ENCODE assay signal across 19 cellular contexts in the genomic region with DNA sequence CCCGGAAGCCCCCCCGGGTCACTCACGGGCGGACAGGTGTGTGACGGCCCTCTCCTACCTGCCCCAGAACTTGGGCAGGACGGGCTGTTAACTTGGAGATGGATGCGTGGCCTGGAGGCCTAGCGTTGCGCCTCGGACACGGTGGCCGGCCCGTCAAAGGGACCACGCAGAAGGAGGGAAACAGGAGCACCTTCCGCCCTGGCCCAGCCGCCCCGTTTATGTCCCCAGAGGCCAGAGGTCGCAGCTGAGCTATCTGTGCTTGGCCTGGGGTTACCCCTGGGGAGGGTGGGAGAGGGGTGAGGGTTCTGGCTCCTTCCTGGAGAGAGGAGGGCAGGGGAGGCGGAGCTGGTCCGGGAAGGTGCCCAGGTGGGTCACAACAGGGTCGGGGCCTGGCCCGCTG.
"Had no signal": no experiment of that assay in that cellular context is flagged by ENCODE, and none has a peak within 500 bp of the region (broad histone marks: within the 10 kb centered on the region; RNA-seq: fewer than 3 reads in every experiment).

No MANE protein-coding gene starts in this region.

- H3K27ac ChIP-seq: epithelial cell of prostate, foreskin keratinocyte, lower lobe of right lung, parathyroid adenoma, sigmoid colon had no signal

- H3K4me3 Mint-ChIP-seq: activated CD4-positive, alpha-beta memory T cell treated with anti-CD3 and anti-CD28 coated beads for 36 hours; activated CD8-positive, alpha-beta memory T cell treated with anti-CD3 and anti-CD28 coated beads, Interleukin-2, amount 10 ng/mL, durations not matched to agents 7 days and 5 days; activated naive CD8-positive, alpha-beta T cell treated with anti-CD3 and anti-CD28 coated beads for 36 hours; activated T-helper 17 cell treated with anti-CD3 and anti-CD28 coated beads, Interleukin-2, amount 50 U/mL, for 72 hours; effector memory CD8-positive, alpha-beta T cell; natural killer cell; T-helper 2 cell treated with Interferon-gamma antibody and Interleukin-4, amounts not matched to agents 5 μg/mL and 100 μg/mL, for 36 hours; WTC11 had no signal

- H3K4me3 ChIP-seq: lower lobe of right lung, sigmoid colon had no signal

- H3K36me3 ChIP-seq: lower lobe of right lung, sigmoid colon had no signal

- H3K9ac ChIP-seq: parathyroid adenoma had no signal

- H3K36me3 Mint-ChIP-seq: activated CD4-positive, alpha-beta memory T cell treated with anti-CD3 and anti-CD28 coated beads for 36 hours; activated CD8-positive, alpha-beta memory T cell treated with anti-CD3 and anti-CD28 coated beads, Interleukin-2, amount 10 ng/mL, durations not matched to agents 7 days and 5 days; activated naive CD8-positive, alpha-beta T cell treated with anti-CD3 and anti-CD28 coated beads for 36 hours; natural killer cell; WTC11 had no signal

- H3K4me1 ChIP-seq: parathyroid adenoma had no signal

- H3K27ac Mint-ChIP-seq: activated CD4-positive, alpha-beta memory T cell treated with anti-CD3 and anti-CD28 coated beads for 36 hours; activated CD8-positive, alpha-beta memory T cell treated with anti-CD3 and anti-CD28 coated beads, Interleukin-2, amount 10 ng/mL, durations not matched to agents 7 days and 5 days; activated naive CD8-positive, alpha-beta T cell treated with anti-CD3 and anti-CD28 coated beads for 36 hours; activated T-helper 17 cell treated with anti-CD3 and anti-CD28 coated beads, Interleukin-2, amount 50 U/mL, for 72 hours; effector memory CD8-positive, alpha-beta T cell; natural killer cell; T-helper 2 cell treated with Interferon-gamma antibody and Interleukin-4, amounts not matched to agents 5 μg/mL and 100 μg/mL, for 36 hours; WTC11 had no signal

- H3K9me3 Mint-ChIP-seq: activated CD4-positive, alpha-beta memory T cell treated with anti-CD3 and anti-CD28 coated beads for 36 hours; activated naive CD8-positive, alpha-beta T cell treated with anti-CD3 and anti-CD28 coated beads for 36 hours; activated T-helper 17 cell treated with anti-CD3 and anti-CD28 coated beads, Interleukin-2, amount 50 U/mL, for 72 hours; effector memory CD8-positive, alpha-beta T cell; natural killer cell; T-helper 2 cell treated with Interferon-gamma antibody and Interleukin-4, amounts not matched to agents 5 μg/mL and 100 μg/mL, for 36 hours had no signal

- H3K79me2 ChIP-seq: parathyroid adenoma had no signal

- H3K9me3 ChIP-seq: lower lobe of right lung, sigmoid colon had no signal

- DNase-seq: activated CD4-positive, alpha-beta memory T cell treated with anti-CD3 and anti-CD28 coated beads for 36 hours; activated CD4-positive, alpha-beta T cell treated with anti-CD3 and anti-CD28 coated beads for 4 hours; activated CD8-positive, alpha-beta memory T cell treated with anti-CD3 and anti-CD28 coated beads, Interleukin-2, amount 10 ng/mL, durations not matched to agents 7 days and 5 days; activated naive CD4-positive, alpha-beta T cell; activated naive CD8-positive, alpha-beta T cell treated with anti-CD3 and anti-CD28 coated beads for 36 hours; amygdala; effector memory CD8-positive, alpha-beta T cell; foreskin keratinocyte; glutamatergic neuron; lower lobe of right lung; natural killer cell; sigmoid colon; stimulated activated CD4-positive, alpha-beta T cell treated with anti-CD3 and anti-CD28 coated beads, Interleukin-4, amount 100 ng/mL, for 24 hours; stimulated activated naive CD4-positive, alpha-beta T cell had no signal

- H2AFZ ChIP-seq: parathyroid adenoma had no signal

- H3K27me3 Mint-ChIP-seq: activated CD4-positive, alpha-beta memory T cell treated with anti-CD3 and anti-CD28 coated beads for 36 hours; activated CD8-positive, alpha-beta memory T cell treated with anti-CD3 and anti-CD28 coated beads, Interleukin-2, amount 10 ng/mL, durations not matched to agents 7 days and 5 days; activated naive CD8-positive, alpha-beta T cell treated with anti-CD3 and anti-CD28 coated beads for 36 hours; activated T-helper 17 cell treated with anti-CD3 and anti-CD28 coated beads, Interleukin-2, amount 50 U/mL, for 72 hours had no signal

- ATAC-seq: activated CD8-positive, alpha-beta memory T cell treated with anti-CD3 and anti-CD28 coated beads, Interleukin-2, amount 10 ng/mL, durations not matched to agents 7 days and 5 days; activated T-helper 17 cell treated with anti-CD3 and anti-CD28 coated beads, Interleukin-2, amount 50 U/mL, for 72 hours; effector memory CD8-positive, alpha-beta T cell; foreskin keratinocyte; natural killer cell; WTC11 had no signal

- H3K4me1 Mint-ChIP-seq: activated T-helper 17 cell treated with anti-CD3 and anti-CD28 coated beads, Interleukin-2, amount 50 U/mL, for 72 hours had no signal
